ENCODE assay signal across 8 cellular contexts in the genomic region with DNA sequence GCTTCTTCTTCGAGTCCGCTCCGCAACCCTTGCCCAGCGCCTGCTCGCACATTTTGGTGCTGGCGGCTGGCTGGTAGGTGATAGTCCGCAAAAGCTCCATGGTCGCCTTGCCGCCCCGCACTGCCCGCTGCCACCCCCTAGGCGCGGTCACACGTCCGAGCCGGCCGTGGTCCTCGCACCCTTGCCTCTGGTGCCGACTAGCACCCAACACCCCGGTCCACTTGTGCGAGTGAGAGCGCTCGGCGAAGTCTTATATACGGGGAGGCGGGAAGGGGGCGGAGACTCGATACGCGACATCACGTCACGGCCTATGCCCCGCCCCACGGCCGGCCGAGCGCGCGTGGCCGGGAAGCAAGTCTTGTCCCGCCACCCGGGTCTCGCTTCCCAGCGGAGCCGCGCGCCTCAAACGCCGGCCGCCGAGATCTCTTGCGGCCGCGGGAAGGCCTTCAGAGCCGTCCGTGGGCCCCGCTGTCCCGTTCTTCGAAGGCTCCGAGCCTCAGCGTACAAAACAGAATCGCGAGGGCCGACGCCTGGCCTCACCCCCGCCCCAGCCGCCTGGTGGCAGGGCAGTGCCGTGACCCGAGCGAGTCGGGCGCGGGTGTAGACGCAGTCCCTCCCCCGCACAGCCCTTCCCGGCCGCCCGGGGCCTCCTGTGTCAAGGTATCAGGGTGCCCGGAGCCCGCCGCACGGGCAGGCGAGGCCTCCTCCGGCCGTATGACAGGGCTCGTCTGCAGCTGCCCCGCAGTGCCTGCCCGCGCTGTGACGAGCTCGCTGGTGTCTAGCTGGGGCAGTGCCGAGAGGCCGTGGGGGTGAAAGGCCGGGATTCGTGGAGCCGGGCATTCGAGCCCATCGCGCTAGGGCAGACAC. TPM values are rescaled to one million over a fixed set of nuclear protein-coding genes. Genes with fewer than 3 reads are reported as not detected.
DNase-seq lines count a peak whose midpoint lies in the region; ATAC-seq and TF ChIP-seq lines count a peak whose summit lies in the region.

A gene (minus strand): TSS at position 227 of the 867 bp plus-strand sequence. CDS start 127 bp downstream, at position 100.

- DNase-seq in Calu3 (peak; percentile 94), HK-2 (ENCODE audit: unreplicated experiment) (peak; percentile 94), SHP77 (lab: John Stamatoyannopoulos, UW) (peak; percentile 65 to 77), foreskin keratinocyte (peak; percentile 73 to 86), stromal cell of bone marrow (ENCODE audit: low read depth) (peak; percentile 81)
- DNase-seq in activated gamma-delta T cell treated with anti-CD3 and anti-CD28 coated beads, Interleukin-2, amount 50 U/mL, for 16 hours (ENCODE audit: low read depth): peak; percentile 86

- CTCF ChIA-PET in Calu3 (lab: Charles Lee): interaction anchor here (0.9 to 5.1 kb wide), 11 partner anchors 119 to 1162 kb away, joined by 3 to 41 read pairs (median 7); no protein-coding TSS in a partner anchor

- H3K36me3 ChIP-seq in neuron (ENCODE audit: insufficient read depth, low read length): peaks cover 36% of the 10 kb centered on the region

- no peaks in the 10 kb centered on the region for H3K9me3 ChIP-seq in neuron (ENCODE audit: low read length)

- H3K4me3 Mint-ChIP-seq in Calu3 (ENCODE audit: low read depth, unreplicated experiment): peak within 1 kb of the TSS; percentile 76

- ATAC-seq in GM19463 (IDR thresholded peaks at IDR 0.05; ENCODE audit: unreplicated experiment) (peak; percentile 67), foreskin keratinocyte (peak; percentile 76)

- BruUV-seq in Calu3 (replicated peaks; lab: Mats Ljungman, UMichigan): TSS peak; percentile 76

- H3K9me3 Mint-ChIP-seq in Calu3 (ENCODE audit: low read depth, unreplicated experiment): no peaks in the 10 kb centered on the region

- peak within 1 kb of the TSS; percentile 46 for H2AFZ ChIP-seq in neuron (ENCODE audit: low read depth, low read length)

- peaks cover 62% of the 10 kb centered on the region for H3K36me3 Mint-ChIP-seq in Calu3 (ENCODE audit: insufficient read depth, unreplicated experiment)

- H3K27ac ChIP-seq in foreskin keratinocyte: peak within 1 kb of the TSS; percentile 50

- H3K4me3 ChIP-seq in neuron (ENCODE audit: low read length): peak within 1 kb of the TSS; percentile 99

- H3K27ac Mint-ChIP-seq in Calu3 (ENCODE audit: unreplicated experiment): peak within 1 kb of the TSS; percentile 85

- peaks cover 24% of the 10 kb centered on the region for H3K4me1 Mint-ChIP-seq in Calu3 (ENCODE audit: low read depth, unreplicated experiment)

- TF ChIP-seq CTCF in Calu3 (IDR thresholded peaks at IDR 0.05; ENCODE audit: unreplicated experiment): no peak
- TF ChIP-seq CTCF in foreskin keratinocyte (conservative IDR thresholded peaks at IDR 0.05): peak; percentile 42

- intact Hi-C loops in Calu3 (cut with micrococcal nuclease; ENCODE audit: unreplicated experiment): loop anchor here (1.0 to 10.0 kb wide), 8 partner anchors 123 to 1558 kb away; no protein-coding TSS in a partner anchor

- H3K4me1 ChIP-seq in foreskin keratinocyte (peaks cover 16% of the 10 kb centered on the region), neuron (ENCODE audit: insufficient read depth, low read length) (peaks cover 46% of the 10 kb centered on the region)

- H3K27me3 ChIP-seq in foreskin keratinocyte (no peaks in the 10 kb centered on the region), neuron (ENCODE audit: insufficient read depth, low read length) (no peaks in the 10 kb centered on the region)

- no peaks in the 10 kb centered on the region for H3K27me3 Mint-ChIP-seq in Calu3 (ENCODE audit: unreplicated experiment)

RNA-seq across cellular contexts. Expression of the gene that starts here (rescaled TPM):
- total RNA-seq in Calu3 (2022) (135 and 229 TPM in 2 replicates), foreskin keratinocyte (179 and 369 TPM in 2 replicates)
- polyA plus RNA-seq in foreskin keratinocyte: 43.6 and 113 TPM in 2 replicates

Comparison
In these comparisons a context has a peak if more than half of its experiments do, and no peak if none do; other contexts are left out.
1. Peak in every context shown above with its lines: DNase-seq, ATAC-seq, H3K4me3 ChIP-seq and H3K27ac ChIP-seq.